Comparison of ENCODE assay signal across 18 cellular contexts in the genomic region with DNA sequence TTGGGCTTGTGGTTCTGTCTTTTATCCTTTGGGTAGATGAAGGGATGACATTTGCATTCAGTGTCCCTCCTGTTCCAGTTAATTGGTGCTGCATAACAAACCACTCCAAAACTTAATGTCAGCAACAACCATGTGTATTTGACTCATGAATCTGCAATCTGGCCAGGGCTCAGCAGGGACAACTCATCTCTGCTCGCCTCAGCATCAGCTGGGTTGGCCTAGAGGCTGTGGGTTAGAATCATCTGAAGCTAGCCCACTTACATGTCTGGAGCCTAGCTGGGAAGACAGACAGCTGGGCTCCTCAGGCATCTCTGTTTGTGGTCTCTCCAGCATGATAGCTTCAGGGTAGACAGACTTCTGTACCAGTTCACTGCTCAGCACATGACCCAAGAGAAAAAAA.
DNase-seq lines count a peak whose midpoint lies in the region; ATAC-seq and TF ChIP-seq lines count a peak whose summit lies in the region.
"Had no signal": no experiment of that assay in that cellular context is flagged by ENCODE, and none has a peak within 500 bp of the region (broad histone marks: within the 10 kb centered on the region; RNA-seq: fewer than 3 reads in every experiment).

No MANE protein-coding gene starts in this region.

- intact Hi-C loops in adrenal gland (cut with DNase I): no loop called here
- intact Hi-C loops in breast epithelium (cut with DNase I; ENCODE audit: low total_unique reads): no loop called here

- TF ChIP-seq POLR2A in adrenal gland (IDR thresholded peaks at IDR 0.05): no peak
- TF ChIP-seq POLR2A in breast epithelium (IDR thresholded peaks at IDR 0.05): no peak

- WGBS in adrenal gland, 4 donors: 48 to 100% (median 66%) methylated on average over 1 of the region's 1 CpG

- H3K27me3 ChIP-seq in BE2C (no peaks in the 10 kb centered on the region), adrenal gland (no peaks in the 10 kb centered on the region), breast epithelium (no peaks in the 10 kb centered on the region)
- H3K27me3 ChIP-seq: tibial nerve had no signal

- H3K36me3 Mint-ChIP-seq in T-cell: no peaks in the 10 kb centered on the region
- H3K36me3 Mint-ChIP-seq: CD4-positive, alpha-beta memory T cell had no signal

- ATAC-seq in T-cell (replicated peaks in 1 of 4): no peak
- ATAC-seq: Panc1 had no signal

- H3K9me3 ChIP-seq in BE2C (no peaks in the 10 kb centered on the region), adrenal gland (replicated peaks in 1 of 3) (no peaks in the 10 kb centered on the region), breast epithelium (no peaks in the 10 kb centered on the region)
- H3K9me3 ChIP-seq: left ventricle myocardium inferior, tibial nerve had no signal

- H3K27ac ChIP-seq in adrenal gland (no peak overlapping the region), breast epithelium (no peak overlapping the region)
- H3K27ac ChIP-seq: coronary artery, HL-60, left ventricle myocardium inferior, tibial nerve had no signal

- POLR2A ChIA-PET in T-cell (lab: Charles Lee): no interaction called here

- no peak overlapping the region for H3K27ac Mint-ChIP-seq in T-cell
- H3K27ac Mint-ChIP-seq: activated CD4-positive, alpha-beta T cell treated with anti-CD3 and anti-CD28 coated beads, Interleukin-2, amount 10 ng/mL, durations not matched to agents 7 days and 5 days; CD4-positive, alpha-beta memory T cell had no signal

- peaks cover 2 to 3% of the 10 kb centered on the region in 2 donors for H3K27me3 Mint-ChIP-seq in T-cell
- H3K27me3 Mint-ChIP-seq: activated CD4-positive, alpha-beta T cell treated with anti-CD3 and anti-CD28 coated beads, Interleukin-2, amount 10 ng/mL, durations not matched to agents 7 days and 5 days had no signal

- H3K4me3 ChIP-seq in BE2C (ENCODE audit: low read depth, low read length): no peak overlapping the region
- no peak overlapping the region for H3K4me3 ChIP-seq in adrenal gland
- no peak overlapping the region for H3K4me3 ChIP-seq in breast epithelium
- H3K4me3 ChIP-seq: coronary artery, left ventricle myocardium inferior, tibial nerve had no signal

- H3K4me1 ChIP-seq in BE2C: peaks cover 22% of the 10 kb centered on the region
- no peaks in the 10 kb centered on the region for H3K4me1 ChIP-seq in adrenal gland (replicated peaks in 1 of 2)
- no peaks in the 10 kb centered on the region for H3K4me1 ChIP-seq in breast epithelium
- H3K4me1 ChIP-seq: left ventricle myocardium inferior, tibial nerve had no signal

- H3K4me1 Mint-ChIP-seq in T-cell: no peaks in the 10 kb centered on the region
- H3K4me1 Mint-ChIP-seq: activated CD4-positive, alpha-beta T cell treated with anti-CD3 and anti-CD28 coated beads, Interleukin-2, amount 10 ng/mL, durations not matched to agents 7 days and 5 days; CD4-positive, alpha-beta memory T cell had no signal

- DNase-seq in BE2C: peak; percentile 65
- peak; percentile 77 for DNase-seq in NCI-H146 (lab: John Stamatoyannopoulos, UW)
- peak in 6 of 7 donors; percentile 18 to 64 (median 49) for DNase-seq in adrenal gland
- peak; percentile 49 for DNase-seq in kidney tubule cell (ENCODE audit: low spot score)
- no peak for DNase-seq in middle frontal gyrus (ENCODE audit: extremely low spot score, low spot score)
- no peak for DNase-seq in breast epithelium (ENCODE audit: low spot score in 2 of 2)
- DNase-seq in KG1 (lab: John Stamatoyannopoulos, UW): no peak
- DNase-seq in T-cell: no peak
- DNase-seq: activated CD4-positive, alpha-beta T cell treated with anti-CD3 and anti-CD28 coated beads, Interleukin-2, amount 10 ng/mL, durations not matched to agents 7 days and 5 days; aorta; CD4-positive, alpha-beta memory T cell; DMS79 treated with DMSO at 0.1 percent for 48 hours; left ventricle myocardium inferior; MV-4-11 had no signal

- H3K4me3 Mint-ChIP-seq in T-cell: no peak overlapping the region
- H3K4me3 Mint-ChIP-seq: activated CD4-positive, alpha-beta T cell treated with anti-CD3 and anti-CD28 coated beads, Interleukin-2, amount 10 ng/mL, durations not matched to agents 7 days and 5 days; CD4-positive, alpha-beta memory T cell had no signal

- H3K9me3 Mint-ChIP-seq in T-cell: no peaks in the 10 kb centered on the region
- H3K9me3 Mint-ChIP-seq: activated CD4-positive, alpha-beta T cell treated with anti-CD3 and anti-CD28 coated beads, Interleukin-2, amount 10 ng/mL, durations not matched to agents 7 days and 5 days had no signal

- CTCF ChIA-PET in T-cell (lab: Charles Lee): no interaction called here

- TF ChIP-seq CTCF in BE2C (IDR thresholded peaks at IDR 0.05; ENCODE audit: low read depth, low read length) (no peak), adrenal gland (IDR thresholded peaks at IDR 0.05) (no peak), breast epithelium (IDR thresholded peaks at IDR 0.05) (no peak)

- H3K36me3 ChIP-seq in BE2C (peaks cover 4% of the 10 kb centered on the region; the same call in 1 of the 2 replicates), adrenal gland (replicated peaks in 1 of 2) (no peaks in the 10 kb centered on the region), breast epithelium (no peaks in the 10 kb centered on the region)
- H3K36me3 ChIP-seq: left ventricle myocardium inferior, tibial nerve had no signal

Comparison
In these comparisons a context has a peak if more than half of its experiments do, and no peak if none do; other contexts are left out.
1. DNase-seq: peak in BE2C (single experiment), NCI-H146 (single experiment), adrenal gland (6 of 7) and kidney tubule cell (single experiment); none in middle frontal gyrus (single experiment), breast epithelium (0 of 2), KG1 (single experiment) and T-cell (0 of 34).